23 cellular contexts compared by ENCODE assay signal in genomic region chr5:3346111-3346820, GRCh38.
DNase-seq lines count a peak whose midpoint lies in the region; FAIRE-seq and TF ChIP-seq lines count a peak whose summit lies in the region.
"Had no signal": no experiment of that assay in that cellular context is flagged by ENCODE, and none has a peak within 500 bp of the region (broad histone marks: within the 10 kb centered on the region; RNA-seq: fewer than 3 reads in every experiment).

No MANE protein-coding gene starts in this region.

- intact Hi-C loops in colonic mucosa (cut with DNase I) (no loop called here), sigmoid colon (cut with DNase I) (no loop called here)

- H3K27ac ChIP-seq in colonic mucosa (no peak overlapping the region), sigmoid colon (no peak overlapping the region)
- H3K27ac ChIP-seq: BLaER1 treated with 17β-estradiol and CSF1 and Interleukin-3, amounts not matched to agents 10 nM and 100 nM; GM23248 had no signal

- H3K27me3 ChIP-seq in colonic mucosa (no peaks in the 10 kb centered on the region), sigmoid colon (peaks cover 0 to 4% (median 0%) of the 10 kb centered on the region in 3 donors)
- H3K27me3 ChIP-seq: BLaER1 treated with 17β-estradiol and CSF1 and Interleukin-3, amounts not matched to agents 10 nM and 100 nM had no signal

- no peaks in the 10 kb centered on the region for H3K4me1 ChIP-seq in colonic mucosa
- no peaks in the 10 kb centered on the region for H3K4me1 ChIP-seq in sigmoid colon
- H3K4me1 ChIP-seq: BLaER1 treated with 17β-estradiol and CSF1 and Interleukin-3, amounts not matched to agents 10 nM and 100 nM had no signal

- H3K9ac ChIP-seq in colonic mucosa (ENCODE audit: low read depth in 2 of 2, low read length in 2 of 2) = no peak overlapping the region
- H3K9ac ChIP-seq: BLaER1 treated with 17β-estradiol and CSF1 and Interleukin-3, amounts not matched to agents 10 nM and 100 nM; GM23248 had no signal

- TF ChIP-seq POLR2A in sigmoid colon (IDR thresholded peaks at IDR 0.05) = no peak

- 87 to 92% methylated on average over 26 of the region's 26 CpGs for WGBS in sigmoid colon, 2 donors

- FAIRE-seq in urothelium cell line (lab: Jason Lieb, UNC) = peak; percentile 46
- FAIRE-seq: A204.1, D721Med, GM18507 had no signal

- H3K4me3 ChIP-seq in colonic mucosa = no peak overlapping the region
- no peak overlapping the region for H3K4me3 ChIP-seq in sigmoid colon
- H3K4me3 ChIP-seq: BLaER1 treated with 17β-estradiol and CSF1 and Interleukin-3, amounts not matched to agents 10 nM and 100 nM; GM23248 had no signal

- no peaks in the 10 kb centered on the region for H3K9me3 ChIP-seq in colonic mucosa
- no peaks in the 10 kb centered on the region for H3K9me3 ChIP-seq in sigmoid colon

- H3K36me3 ChIP-seq in colonic mucosa = no peaks in the 10 kb centered on the region
- H3K36me3 ChIP-seq in sigmoid colon = no peaks in the 10 kb centered on the region
- H3K36me3 ChIP-seq: BLaER1 treated with 17β-estradiol and CSF1 and Interleukin-3, amounts not matched to agents 10 nM and 100 nM had no signal

- DNase-seq in colonic mucosa = peak; percentile 5
- DNase-seq in islet precursor cell = peak; percentile 29
- DNase-seq in sigmoid colon = peak; percentile 56
- DNase-seq in urothelium cell line (ENCODE audit: low spot score) = no peak
- DNase-seq in NCI-H1417 treated with DMSO at 0.1 percent for 48 hours (lab: John Stamatoyannopoulos, UW) = no peak
- DNase-seq in DMS53 treated with DMSO at 0.1 percent for 48 hours (lab: John Stamatoyannopoulos, UW; ENCODE audit: unreplicated experiment) = no peak
- DNase-seq in AG20443 (ENCODE audit: low spot score) = no peak
- DNase-seq: AML-193; CD4-positive, alpha-beta T cell; GM23248; H9; KBM-7; NCI-H1105 treated with DMSO at 0.1 percent for 48 hours; NCI-H1694; NCI-H2029 treated with DMSO at 0.1 percent for 48 hours; NCI-H446 treated with DMSO at 0.1 percent for 48 hours; NCI-H526 treated with DMSO at 0.1 percent for 48 hours; RPMI8226; SHP77 had no signal

- no peak for TF ChIP-seq CTCF in colonic mucosa (IDR thresholded peaks at IDR 0.05)
- no peak for TF ChIP-seq CTCF in sigmoid colon (IDR thresholded peaks at IDR 0.05)

- no peak for TF ChIP-seq EP300 in sigmoid colon (IDR thresholded peaks at IDR 0.05)

Comparison
In these comparisons a context has a peak if more than half of its experiments do, and no peak if none do; other contexts are left out.
1. DNase-seq: peak in colonic mucosa (single experiment), islet precursor cell (single experiment) and sigmoid colon (single experiment); none in urothelium cell line (single experiment), NCI-H1417 treated with DMSO at 0.1 percent for 48 hours (single experiment), DMS53 treated with DMSO at 0.1 percent for 48 hours (single experiment) and AG20443 (single experiment).